ENCODE assay signal across 9 cellular contexts in genomic region chr18:79567481-79568147, GRCh38.
DNase-seq lines count a peak whose midpoint lies in the region; ATAC-seq, FAIRE-seq and TF ChIP-seq lines count a peak whose summit lies in the region.
"Had no signal": no experiment of that assay in that cellular context is flagged by ENCODE, and none has a peak within 500 bp of the region (broad histone marks: within the 10 kb centered on the region; RNA-seq: fewer than 3 reads in every experiment).

No MANE protein-coding gene starts in this region.

- H3K4me1 ChIP-seq in GM12878 (ENCODE audit: control insufficient read depth, insufficient read depth, low read length) (no peaks in the 10 kb centered on the region), skeletal muscle tissue (ENCODE audit: control insufficient read depth in 3 of 3, insufficient read depth in 3 of 3, low read length in 3 of 3) (peaks cover 14 to 20% (median 18%) of the 10 kb centered on the region in 3 donors)

- TF ChIP-seq POLR2A in GM12878 (IDR thresholded peaks at IDR 0.05; ENCODE audit: low read depth, low read length) = no peak
- no peak for TF ChIP-seq POLR2A in lower leg skin (IDR thresholded peaks at IDR 0.05)

- no peak for TF ChIP-seq EP300 in GM12878 (IDR thresholded peaks at IDR 0.05; ENCODE audit: borderline replicate concordance in 1 of 2, control insufficient read depth in 1 of 2, low read depth in 2 of 2, low read length in 2 of 2)

- RAD21 ChIA-PET in GM12878 (lab: Charles Lee; ENCODE audit: unreplicated experiment) = no interaction called here

- no peaks in the 10 kb centered on the region for H4K20me1 ChIP-seq in GM12878 (ENCODE audit: control insufficient read depth, insufficient read depth)

- H3K9ac ChIP-seq in GM12878 (ENCODE audit: control insufficient read depth, insufficient read depth, low read length) (no peak overlapping the region), skeletal muscle tissue (ENCODE audit: low read depth in 1 of 3, low read length in 3 of 3) (peak overlapping the region; percentile 15 to 66 (median 19))

- H3K27me3 ChIP-seq in GM12878 (replicated peaks in 1 of 2; ENCODE audit: control insufficient read depth in 2 of 2, insufficient read depth in 2 of 2, low read length in 1 of 2) = no peaks in the 10 kb centered on the region
- no peaks in the 10 kb centered on the region for H3K27me3 ChIP-seq in skeletal muscle tissue (ENCODE audit: control insufficient read depth in 3 of 3, insufficient read depth in 3 of 3, low read length in 3 of 3)

- in situ Hi-C loops in GM12878 (cut with MboI) = no loop called here

- TF ChIP-seq RAD21 in GM12878 (IDR thresholded peaks at IDR 0.05; ENCODE audit: insufficient read depth, low read depth, low read length) = no peak

- H3K9me3 ChIP-seq in GM12878 (replicated peaks; ENCODE audit: control insufficient read depth, insufficient read depth, low read length) = no peaks in the 10 kb centered on the region; the same call in 2 of the 3 replicates
- H3K9me3 ChIP-seq in skeletal muscle tissue (ENCODE audit: control insufficient read depth in 3 of 3, low read length in 3 of 3) = peaks cover 0 to 1% (median under 1%) of the 10 kb centered on the region in 3 donors

- no peak for FAIRE-seq in GM12878 (lab: Jason Lieb, UNC)

- H3K79me2 ChIP-seq in GM12878 (ENCODE audit: control insufficient read depth, insufficient read depth, low read length) = no peaks in the 10 kb centered on the region

- H3K4me3 ChIP-seq in GM12878 (no peak overlapping the region), skeletal muscle tissue (ENCODE audit: low read length in 3 of 3) (peak overlapping the region; percentile 36 to 54 (median 51)), lower leg skin (ENCODE audit: low read depth, poor library complexity, severe bottlenecking) (no peak overlapping the region)

- SMC1A ChIA-PET in GM12878 (lab: Charles Lee; ENCODE audit: uncharacterized antibody, unreplicated experiment) = no interaction called here

- no peak overlapping the region for H3K4me2 ChIP-seq in GM12878 (ENCODE audit: control insufficient read depth, insufficient read depth)

- DNase-seq in HS-5 (ENCODE audit: low read depth) (peak; percentile 24), GM12878 (ENCODE audit: low read depth, low spot score) (no peak), iPS DF 19.7 (ENCODE audit: low read depth, low spot score) (peak; percentile 52), lower leg skin (ENCODE audit: low spot score in 2 of 2) (no peak), SK-N-DZ (ENCODE audit: low spot score) (no peak)
- DNase-seq in stimulated activated CD4-positive, alpha-beta T cell treated with anti-CD3 and anti-CD28 coated beads, Interleukin-15, amount 100 ng/mL, for 24 hours = no peak
- DNase-seq: activated CD4-positive, alpha-beta T cell treated with anti-CD3 and anti-CD28 coated beads for 1 hour had no signal

- WGBS in GM12878 (ENCODE audit: insufficient coverage, insufficient replicate concordance, low lambda C conversion rate, missing lambda C conversion rate) = 48% methylated on average over 27 of the region's 28 CpGs
- WGBS in lower leg skin, 2 donors = 27 to 28% methylated on average over 27 to 28 of the region's 28 CpGs

- no peak overlapping the region for H3K27ac ChIP-seq in GM12878 (ENCODE audit: control insufficient read depth, insufficient read depth)
- peak overlapping the region; percentile 75 for H3K27ac ChIP-seq in skeletal muscle tissue (ENCODE audit: low read depth, low read length)

- no TSS peak for BruUV-seq in GM12878 (replicated peaks; lab: Mats Ljungman, UMichigan)

- H3K36me3 ChIP-seq in GM12878 (ENCODE audit: control insufficient read depth in 2 of 2, insufficient read depth in 2 of 2, low read length in 1 of 2) (no peaks in the 10 kb centered on the region), skeletal muscle tissue (ENCODE audit: control insufficient read depth in 3 of 3, insufficient read depth in 3 of 3, low read length in 3 of 3) (no peaks in the 10 kb centered on the region)

- intact Hi-C loops in GM12878 (cut with micrococcal nuclease; ENCODE audit: unreplicated experiment) = no loop called here
- intact Hi-C loops in lower leg skin (cut with DNase I; ENCODE audit: low total_unique reads) = no loop called here

- POLR2A ChIA-PET in GM12878 (lab: Charles Lee) = no interaction called here

- TF ChIP-seq CTCF in GM12878 (IDR thresholded peaks at IDR 0.05 in 2 of 3, conservative IDR thresholded peaks at IDR 0.05 in 1 of 3; ENCODE audit: control insufficient read depth in 2 of 3, extremely low read depth in 1 of 3, insufficient read depth in 1 of 3, low read depth in 3 of 3, low read length in 3 of 3) = no peak
- no peak for TF ChIP-seq CTCF in lower leg skin (IDR thresholded peaks at IDR 0.05)

- H2AFZ ChIP-seq in GM12878 (ENCODE audit: control insufficient read depth, low read depth, low read length) = no peak overlapping the region

- 0 out of 3 replicates have a peak, but pooled peaks have one; percentile 17 for ATAC-seq in GM12878
- no peak for ATAC-seq in GM19463 (IDR thresholded peaks at IDR 0.05; ENCODE audit: unreplicated experiment)

- CTCF ChIA-PET in GM12878 (lab: Yijun Ruan, JAX) = no interaction called here

TF ChIP-seq in GM12878, 131 proteins besides CTCF, POLR2A, EP300 and RAD21:
- no peak for TF ChIP-seq MEF2A (IDR thresholded peaks at IDR 0.05; ENCODE audit: insufficient read depth, low read depth, low read length)

Comparison
In these comparisons a context has a peak if more than half of its experiments do, and no peak if none do; other contexts are left out.
1. DNase-seq: peak in HS-5 (single experiment) and iPS DF 19.7 (single experiment); none in GM12878 (single experiment), lower leg skin (0 of 2), SK-N-DZ (single experiment) and stimulated activated CD4-positive, alpha-beta T cell treated with anti-CD3 and anti-CD28 coated beads, Interleukin-15, amount 100 ng/mL, for 24 hours (single experiment).
2. H3K4me3 ChIP-seq: peak in skeletal muscle tissue (3 of 3); none in GM12878 (single experiment) and lower leg skin (single experiment).